In genomic region chr19:10419200-10419645, GRCh38 we compare ENCODE assay signal across 8 cellular contexts. TPM values are rescaled to one million over a fixed set of nuclear protein-coding genes. Genes with fewer than 3 reads are reported as not detected.
DNase-seq lines count a peak whose midpoint lies in the region; ATAC-seq and TF ChIP-seq lines count a peak whose summit lies in the region.

No MANE protein-coding gene starts in this region.

- no peaks in the 10 kb centered on the region for H3K79me2 ChIP-seq in mesendoderm (ENCODE audit: control insufficient read depth, insufficient read depth, low read length)

- H3K56ac ChIP-seq in mesendoderm (ENCODE audit: low read length): peak overlapping the region; percentile 71

- H4K20me1 ChIP-seq in BLaER1 treated with 17β-estradiol and CSF1 and Interleukin-3, amounts not matched to agents 10 nM and 100 nM: peaks cover 0 to 41% (median 22%) of the 10 kb centered on the region in 11 experiments; a peak in 13 of 22 replicates

- H3K23ac ChIP-seq in mesendoderm (ENCODE audit: low read length): no peak overlapping the region

- H2BK120ac ChIP-seq in mesendoderm (ENCODE audit: low read depth, low read length): no peak overlapping the region

- peaks cover 53% of the 10 kb centered on the region for H3K4me1 Mint-ChIP-seq in activated naive CD8-positive, alpha-beta T cell treated with anti-CD3 and anti-CD28 coated beads for 36 hours

- no CpG with 5 or more reads among the region's 40 CpGs for WGBS in mesendoderm (ENCODE audit: extremely low coverage, insufficient coverage, low lambda C conversion rate)
- WGBS in testis, 2 donors: 0 to 1% methylated on average over 7 to 32 of the region's 40 CpGs

- no peaks in the 10 kb centered on the region; a peak in 1 of 22 replicates for H3K36me3 ChIP-seq in BLaER1 treated with 17β-estradiol and CSF1 and Interleukin-3, amounts not matched to agents 10 nM and 100 nM
- H3K36me3 ChIP-seq in mesendoderm (ENCODE audit: control insufficient read depth, insufficient read depth, low read length) (no peaks in the 10 kb centered on the region), testis (ENCODE audit: low read depth, missing control alignments) (no peaks in the 10 kb centered on the region), mucosa of descending colon (ENCODE audit: low read depth) (no peaks in the 10 kb centered on the region)

- peak overlapping the region; percentile 77 for H3K4me3 Mint-ChIP-seq in activated naive CD8-positive, alpha-beta T cell treated with anti-CD3 and anti-CD28 coated beads for 36 hours

- ATAC-seq in mucosa of descending colon (no peak), HG03354 (IDR thresholded peaks at IDR 0.05; ENCODE audit: poor library complexity, severe bottlenecking, unreplicated experiment) (no peak)

- peak overlapping the region; percentile 77 to 93 (median 85) for H3K9ac ChIP-seq in BLaER1 treated with 17β-estradiol and CSF1 and Interleukin-3, amounts not matched to agents 10 nM and 100 nM
- peak overlapping the region; percentile 25 for H3K9ac ChIP-seq in mesendoderm (ENCODE audit: low read length)

- DNase-seq in HL-60 (ENCODE audit: low read depth in 1 of 2, low spot score in 1 of 2): no peak
- DNase-seq in activated naive CD8-positive, alpha-beta T cell treated with anti-CD3 and anti-CD28 coated beads for 36 hours: peak; percentile 72
- no peak for DNase-seq in mesendoderm
- DNase-seq in GF-D8 (lab: John Stamatoyannopoulos, UW): no peak
- DNase-seq in testis: no peak
- DNase-seq in mucosa of descending colon: no peak

- no peaks in the 10 kb centered on the region for H3K9me3 Mint-ChIP-seq in activated naive CD8-positive, alpha-beta T cell treated with anti-CD3 and anti-CD28 coated beads for 36 hours

- no peak overlapping the region for H3K4ac ChIP-seq in mesendoderm (ENCODE audit: low read depth, low read length)

- H3K27me3 ChIP-seq in BLaER1 treated with 17β-estradiol and CSF1 and Interleukin-3, amounts not matched to agents 10 nM and 100 nM: peaks cover 0 to 12% (median 0%) of the 10 kb centered on the region in 11 experiments; a peak in 3 of 22 replicates
- H3K27me3 ChIP-seq in HL-60 (ENCODE audit: insufficient read depth, poor library complexity, severe bottlenecking): peaks cover 52% of the 10 kb centered on the region
- peaks cover 12% of the 10 kb centered on the region for H3K27me3 ChIP-seq in mesendoderm (ENCODE audit: insufficient read depth, low read length, poor library complexity)
- H3K27me3 ChIP-seq in testis: no peaks in the 10 kb centered on the region

- peaks cover 60 to 77% (median 71%) of the 10 kb centered on the region in 10 experiments for H3K4me1 ChIP-seq in BLaER1 treated with 17β-estradiol and CSF1 and Interleukin-3, amounts not matched to agents 10 nM and 100 nM
- H3K4me1 ChIP-seq in mesendoderm (ENCODE audit: control insufficient read depth, low read depth, low read length): no peaks in the 10 kb centered on the region
- peaks cover 4% of the 10 kb centered on the region for H3K4me1 ChIP-seq in testis
- peaks cover 33% of the 10 kb centered on the region for H3K4me1 ChIP-seq in mucosa of descending colon (ENCODE audit: low read depth)

- peak overlapping the region; percentile 82 for H3K27ac Mint-ChIP-seq in activated naive CD8-positive, alpha-beta T cell treated with anti-CD3 and anti-CD28 coated beads for 36 hours

- peaks cover 62% of the 10 kb centered on the region for H3K27me3 Mint-ChIP-seq in activated naive CD8-positive, alpha-beta T cell treated with anti-CD3 and anti-CD28 coated beads for 36 hours

- H3K79me1 ChIP-seq in mesendoderm (ENCODE audit: low read length): no peaks in the 10 kb centered on the region

- H4K8ac ChIP-seq in mesendoderm (ENCODE audit: low read depth, low read length): no peak overlapping the region

- H3K4me2 ChIP-seq in BLaER1 treated with 17β-estradiol and CSF1 and Interleukin-3, amounts not matched to agents 10 nM and 100 nM: peak overlapping the region; percentile 94 to 100 (median 97)
- H3K4me2 ChIP-seq in mesendoderm (ENCODE audit: low read length): peak overlapping the region; percentile 89

- intact Hi-C loops in testis (cut with DNase I; ENCODE audit: low total_unique reads) (no loop called here), mucosa of descending colon (cut with DNase I, micrococcal nuclease) (no loop called here)

- H4K5ac ChIP-seq in mesendoderm (ENCODE audit: low read length): no peak overlapping the region

- peaks cover 0 to 8% (median 6%) of the 10 kb centered on the region in 11 experiments; a peak in 13 of 22 replicates for H3K9me3 ChIP-seq in BLaER1 treated with 17β-estradiol and CSF1 and Interleukin-3, amounts not matched to agents 10 nM and 100 nM (replicated peaks in 1 of 11)
- H3K9me3 ChIP-seq in testis: no peaks in the 10 kb centered on the region
- H3K9me3 ChIP-seq in mucosa of descending colon: no peaks in the 10 kb centered on the region

- TF ChIP-seq CTCF in HL-60 (IDR thresholded peaks at IDR 0.05; ENCODE audit: insufficient read depth, low read length): no peak
- TF ChIP-seq CTCF in testis (IDR thresholded peaks at IDR 0.05): no peak
- no peak for TF ChIP-seq CTCF in mucosa of descending colon (IDR thresholded peaks at IDR 0.05)

- H3K4me3 ChIP-seq in BLaER1 treated with 17β-estradiol and CSF1 and Interleukin-3, amounts not matched to agents 10 nM and 100 nM: peak overlapping the region; percentile 79 to 90 (median 84)
- peak overlapping the region; percentile 26 for H3K4me3 ChIP-seq in HL-60 (replicated peaks; ENCODE audit: insufficient read depth, low read length)
- peak overlapping the region; percentile 21 for H3K4me3 ChIP-seq in mesendoderm (ENCODE audit: low read length)
- H3K4me3 ChIP-seq in testis: no peak overlapping the region
- H3K4me3 ChIP-seq in mucosa of descending colon: no peak overlapping the region

- peaks cover 3% of the 10 kb centered on the region for H3K36me3 Mint-ChIP-seq in activated naive CD8-positive, alpha-beta T cell treated with anti-CD3 and anti-CD28 coated beads for 36 hours

- H3K27ac ChIP-seq in BLaER1 treated with 17β-estradiol and CSF1 and Interleukin-3, amounts not matched to agents 10 nM and 100 nM: peak overlapping the region in 10 of 11 experiments; percentile 67 to 90 (median 86); a peak in 21 of 22 replicates
- H3K27ac ChIP-seq in HL-60 (replicated peaks) (no peak overlapping the region), mesendoderm (ENCODE audit: low read depth, low read length) (no peak overlapping the region), testis (no peak overlapping the region)

- TF ChIP-seq POLR2A in testis (IDR thresholded peaks at IDR 0.05): no peak

- H2AK5ac ChIP-seq in mesendoderm (ENCODE audit: low read length): no peak overlapping the region

- H2BK15ac ChIP-seq in mesendoderm (replicated peaks; ENCODE audit: low read depth): no peak overlapping the region

- no peak overlapping the region for H3K18ac ChIP-seq in mesendoderm (ENCODE audit: low read length)

- no peak overlapping the region for H2BK5ac ChIP-seq in mesendoderm (ENCODE audit: low read length)

RNA-seq across cellular contexts. Expression of gene PDE4A, which starts 1.1 kb away (rescaled TPM):
- total RNA-seq in activated naive CD8-positive, alpha-beta T cell treated with anti-CD3 and anti-CD28 coated beads for 36 hours: 10 to 100 TPM; 10.6 to 11.4 TPM
- 1.4 TPM for polyA plus RNA-seq in mesendoderm (2013, experiment 1 of 2)
- polyA plus RNA-seq in mesendoderm (2013, experiment 2 of 2): 1.4 TPM
- total RNA-seq in testis (10 to 100 TPM; 20.1 to 35.0 TPM), mucosa of descending colon (10 to 100 TPM in 2 of 3 donors, 1 to 10 TPM in 1; 7.0 to 27.4 (median 14.7) TPM)
- 35.4 TPM for polyA plus RNA-seq in testis (ENCODE audit: insufficient read depth, low read depth, low replicate concordance)

RNA-seq across cellular contexts. Expression of gene CDC37, which starts 15.9 kb away (rescaled TPM):
- total RNA-seq in activated naive CD8-positive, alpha-beta T cell treated with anti-CD3 and anti-CD28 coated beads for 36 hours: 100 to 1,000 TPM; 242 to 252 TPM
- 151 TPM for polyA plus RNA-seq in mesendoderm (2013, experiment 1 of 2)
- polyA plus RNA-seq in mesendoderm (2013, experiment 2 of 2): 153 TPM
- 100 to 1,000 TPM; 160 to 210 TPM for total RNA-seq in testis
- polyA plus RNA-seq in testis (ENCODE audit: insufficient read depth, low read depth, low replicate concordance): 170 TPM
- total RNA-seq in mucosa of descending colon: 100 to 1,000 TPM; 125 to 179 (median 145) TPM

RNA-seq across cellular contexts. Expression of gene TYK2, which starts 38.9 kb away (rescaled TPM):
- total RNA-seq in activated naive CD8-positive, alpha-beta T cell treated with anti-CD3 and anti-CD28 coated beads for 36 hours: 100 to 1,000 TPM; 153 to 155 TPM
- polyA plus RNA-seq in mesendoderm (2013, experiment 1 of 2): 21.2 TPM
- polyA plus RNA-seq in mesendoderm (2013, experiment 2 of 2): 21.8 TPM
- total RNA-seq in testis (100 to 1,000 TPM; 112 to 113 TPM), mucosa of descending colon (100 to 1,000 TPM; 104 to 142 (median 123) TPM)
- 47.6 TPM for polyA plus RNA-seq in testis (ENCODE audit: insufficient read depth, low read depth, low replicate concordance)

Comparison
In these comparisons a context has a peak if more than half of its experiments do, and no peak if none do; other contexts are left out.
1. H3K27ac ChIP-seq: peak in BLaER1 treated with 17β-estradiol and CSF1 and Interleukin-3, amounts not matched to agents 10 nM and 100 nM (10 of 11); none in HL-60 (single experiment), mesendoderm (single experiment) and testis (0 of 2).
2. H3K4me3 ChIP-seq: peak in BLaER1 treated with 17β-estradiol and CSF1 and Interleukin-3, amounts not matched to agents 10 nM and 100 nM (10 of 10), HL-60 (single experiment) and mesendoderm (single experiment); none in testis (0 of 2) and mucosa of descending colon (single experiment).